8 cellular contexts compared by ENCODE assay signal in genomic region chr17:7238418-7239090, GRCh38. TPM values are rescaled to one million over a fixed set of nuclear protein-coding genes. Genes with fewer than 3 reads are reported as not detected.
DNase-seq lines count a peak whose midpoint lies in the region; ATAC-seq and TF ChIP-seq lines count a peak whose summit lies in the region.

No MANE protein-coding gene starts in this region.

- H3K4me3 ChIP-seq in foreskin fibroblast (ENCODE audit: low read depth in 1 of 2, low read length in 2 of 2), result peak overlapping the region; percentile 89 to 98

- TF ChIP-seq CTCF in foreskin fibroblast (IDR thresholded peaks at IDR 0.05; ENCODE audit: low read depth, low read length), result no peak

- peak overlapping the region; percentile 93 to 100 for H3K4me3 Mint-ChIP-seq in activated T-cell treated with anti-CD3 and anti-CD28 coated beads, Interleukin-2, amount 50 U/mL, for 72 hours

- no peaks in the 10 kb centered on the region for H3K27me3 Mint-ChIP-seq in activated T-cell treated with anti-CD3 and anti-CD28 coated beads, Interleukin-2, amount 50 U/mL, for 72 hours (ENCODE audit: low read depth)

- H3K36me3 Mint-ChIP-seq in activated T-cell treated with anti-CD3 and anti-CD28 coated beads, Interleukin-2, amount 50 U/mL, for 72 hours (ENCODE audit: insufficient read depth in 2 of 2), result peaks cover 13 to 17% of the 10 kb centered on the region in 2 donors

- in situ Hi-C loops in KBM-7 (cut with MboI; ENCODE audit: low pct_unique_long_range_greater_than_20kb, low sequenced_read_pairs), result no loop called here

- DNase-seq in activated T-cell treated with anti-CD3 and anti-CD28 coated beads, Interleukin-2, amount 50 U/mL, for 1 hour, result peak; percentile 47
- DNase-seq in activated T-cell treated with anti-CD3 and anti-CD28 coated beads for 4 hours, result no peak
- DNase-seq in activated T-cell treated with anti-CD3 and anti-CD28 coated beads, Interleukin-2, amount 50 U/mL, for 72 hours, result peak in 1 of 2 donors; percentile 38
- peak; percentile 36 to 75 for DNase-seq in foreskin fibroblast
- peak; percentile 14 for DNase-seq in pons (ENCODE audit: low spot score)
- no peak for DNase-seq in NCI-H226
- DNase-seq in KBM-7, result no peak
- no peak for DNase-seq in AG08395 (ENCODE audit: low spot score)

- peak overlapping the region; percentile 94 for H3K27ac Mint-ChIP-seq in activated T-cell treated with anti-CD3 and anti-CD28 coated beads, Interleukin-2, amount 50 U/mL, for 72 hours

- H3K9me3 Mint-ChIP-seq in activated T-cell treated with anti-CD3 and anti-CD28 coated beads, Interleukin-2, amount 50 U/mL, for 72 hours, result no peaks in the 10 kb centered on the region

- peaks cover 64% of the 10 kb centered on the region for H3K4me1 Mint-ChIP-seq in activated T-cell treated with anti-CD3 and anti-CD28 coated beads, Interleukin-2, amount 50 U/mL, for 72 hours (ENCODE audit: low read depth)

- ATAC-seq in activated T-cell treated with anti-CD3 and anti-CD28 coated beads, Interleukin-2, amount 50 U/mL, for 72 hours (replicated peaks in 1 of 2), result no peak

RNA-seq across cellular contexts. Expression of gene PHF23, which starts 0.7 kb away (rescaled TPM):
- total RNA-seq in activated T-cell treated with anti-CD3 and anti-CD28 coated beads, Interleukin-2, amount 50 U/mL, for 72 hours, result 10 to 100 TPM; 28.9 to 32.2 TPM

RNA-seq across cellular contexts. Expression of gene GABARAP, which starts 3.7 kb away (rescaled TPM):
- 100 to 1,000 TPM; 244 to 246 TPM for total RNA-seq in activated T-cell treated with anti-CD3 and anti-CD28 coated beads, Interleukin-2, amount 50 U/mL, for 72 hours

RNA-seq across cellular contexts. Expression of gene DVL2, which starts 4.2 kb away (rescaled TPM):
- 10 to 100 TPM; 49.5 to 54.8 TPM for total RNA-seq in activated T-cell treated with anti-CD3 and anti-CD28 coated beads, Interleukin-2, amount 50 U/mL, for 72 hours

RNA-seq across cellular contexts. Expression of gene CTDNEP1, which starts 13.0 kb away (rescaled TPM):
- 100 to 1,000 TPM; 184 to 186 TPM for total RNA-seq in activated T-cell treated with anti-CD3 and anti-CD28 coated beads, Interleukin-2, amount 50 U/mL, for 72 hours

RNA-seq across cellular contexts. Expression of gene ELP5, which starts 13.5 kb away (rescaled TPM):
- 10 to 100 TPM; 62.1 to 89.5 TPM for total RNA-seq in activated T-cell treated with anti-CD3 and anti-CD28 coated beads, Interleukin-2, amount 50 U/mL, for 72 hours

Comparison
In these comparisons a context has a peak if more than half of its experiments do, and no peak if none do; other contexts are left out.
1. DNase-seq: peak in activated T-cell treated with anti-CD3 and anti-CD28 coated beads, Interleukin-2, amount 50 U/mL, for 1 hour (single experiment), foreskin fibroblast (2 of 2) and pons (single experiment); none in activated T-cell treated with anti-CD3 and anti-CD28 coated beads for 4 hours (single experiment), NCI-H226 (single experiment), KBM-7 (single experiment) and AG08395 (single experiment).